1 cellular context compared by ENCODE assay signal in the genomic region with DNA sequence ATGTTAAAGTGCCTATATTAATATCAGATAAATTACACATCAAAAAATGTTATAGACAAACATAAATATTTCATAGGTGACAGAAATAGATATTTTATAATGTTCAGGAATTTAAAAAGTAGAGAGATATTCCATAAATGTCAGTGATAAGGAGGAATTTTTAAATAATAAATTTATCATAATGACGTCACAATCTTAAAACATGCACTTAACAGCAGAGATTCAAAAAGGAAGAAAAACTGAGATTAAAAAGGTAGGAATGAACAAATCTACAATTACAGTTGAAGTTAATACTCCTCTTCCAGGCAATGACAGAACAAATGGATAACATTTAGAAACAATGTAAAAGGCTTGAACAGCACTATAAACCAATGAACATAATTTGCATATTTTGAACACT.
A peak's percentile ranks its signal among the peaks of the same experiment; 100 is the strongest.
TF ChIP-seq lines count a peak whose summit lies in the region.

No MANE protein-coding gene starts in this region.

TF ChIP-seq in HepG2, 621 proteins besides CTCF, POLR2A, EP300 and RAD21 (continued from another document):
- no peak for TF ChIP-seq ZNF513 (CRISPR knock-in tag; conservative IDR thresholded peaks at IDR 0.05)
- no peak for TF ChIP-seq HOXA9 (CRISPR knock-in tag; IDR thresholded peaks at IDR 0.05; ENCODE audit: borderline replicate concordance)
- no peak for TF ChIP-seq ZNF143 (CRISPR knock-in tag; IDR thresholded peaks at IDR 0.05)
- TF ChIP-seq MTA3 (CRISPR knock-in tag; IDR thresholded peaks at IDR 0.05) = no peak
- no peak for TF ChIP-seq AHDC1 (CRISPR knock-in tag; IDR thresholded peaks at IDR 0.05; ENCODE audit: borderline replicate concordance)
- no peak for TF ChIP-seq ZZZ3 (CRISPR knock-in tag; IDR thresholded peaks at IDR 0.05; ENCODE audit: borderline replicate concordance)
- no peak for TF ChIP-seq ZNF839 (CRISPR knock-in tag; IDR thresholded peaks at IDR 0.05; ENCODE audit: borderline replicate concordance)
- peak; percentile 96 for TF ChIP-seq CREB1 (IDR thresholded peaks at IDR 0.05)
- no peak for TF ChIP-seq CREB1 (CRISPR knock-in tag; IDR thresholded peaks at IDR 0.05)
- peak; percentile 97 for TF ChIP-seq ATF7 (IDR thresholded peaks at IDR 0.05)
- no peak for TF ChIP-seq ATF7 (CRISPR knock-in tag; IDR thresholded peaks at IDR 0.05)
- TF ChIP-seq RFX5 (IDR thresholded peaks at IDR 0.05; ENCODE audit: low read depth, low read length) = no peak
- no peak for TF ChIP-seq SAFB2 (CRISPR knock-in tag; IDR thresholded peaks at IDR 0.05; ENCODE audit: borderline replicate concordance, low read depth)
- TF ChIP-seq ZHX1 (CRISPR knock-in tag; IDR thresholded peaks at IDR 0.05; ENCODE audit: low read depth) = no peak
